Comparison of ENCODE assay signal across 10 cellular contexts in genomic region chr9:132651259-132651658, GRCh38. TPM values are rescaled to one million over a fixed set of nuclear protein-coding genes. Genes with fewer than 3 reads are reported as not detected.
DNase-seq lines count a peak whose midpoint lies in the region; FAIRE-seq and TF ChIP-seq lines count a peak whose summit lies in the region.
"Had no signal": no experiment of that assay in that cellular context is flagged by ENCODE, and none has a peak within 500 bp of the region (broad histone marks: within the 10 kb centered on the region; RNA-seq: fewer than 3 reads in every experiment).

No MANE protein-coding gene starts in this region.

- H3K9me3 ChIP-seq in colonic mucosa (no peaks in the 10 kb centered on the region), kidney (ENCODE audit: control insufficient read depth in 1 of 2, low read length in 2 of 2) (no peaks in the 10 kb centered on the region)

- H3K36me3 ChIP-seq in colonic mucosa (no peaks in the 10 kb centered on the region), kidney (ENCODE audit: control insufficient read depth in 1 of 2, insufficient read depth in 2 of 2, low read length in 2 of 2) (peaks cover 23 to 52% of the 10 kb centered on the region in 2 donors)

- H3K27ac ChIP-seq in colonic mucosa: no peak overlapping the region
- H3K27ac ChIP-seq in kidney (ENCODE audit: low read depth in 2 of 2, low read length in 2 of 2): no peak overlapping the region

- no peaks in the 10 kb centered on the region for H3K27me3 ChIP-seq in colonic mucosa

- no peak for FAIRE-seq in kidney (lab: Jason Lieb, UNC)
- FAIRE-seq: islet of Langerhans had no signal

- no peak overlapping the region for H3K9ac ChIP-seq in colonic mucosa (ENCODE audit: low read depth in 2 of 2, low read length in 2 of 2)
- no peak overlapping the region for H3K9ac ChIP-seq in kidney (ENCODE audit: low read length in 2 of 2)

- intact Hi-C loops in colonic mucosa (cut with DNase I): loop anchor here (10.0 kb wide), 1 partner anchor 236 kb away; the partner anchor contains the start of gene CFAP77
- intact Hi-C loops in kidney (cut with DNase I): no loop called here

- no peaks in the 10 kb centered on the region for H3K4me1 ChIP-seq in colonic mucosa
- no peaks in the 10 kb centered on the region for H3K4me1 ChIP-seq in kidney (ENCODE audit: control insufficient read depth in 1 of 2, insufficient read depth in 1 of 2, low read depth in 1 of 2, low read length in 2 of 2)

- peak; percentile 46 for TF ChIP-seq CTCF in colonic mucosa (IDR thresholded peaks at IDR 0.05)
- TF ChIP-seq CTCF in retinal pigment epithelial cell (conservative IDR thresholded peaks at IDR 0.05; ENCODE audit: low read depth, low read length): peak; percentile 55
- TF ChIP-seq CTCF in kidney (IDR thresholded peaks at IDR 0.05; ENCODE audit: borderline replicate concordance, extremely low read depth, insufficient read depth): no peak

- H3K4me3 ChIP-seq in colonic mucosa (no peak overlapping the region), retinal pigment epithelial cell (ENCODE audit: low read length) (no peak overlapping the region), kidney (ENCODE audit: low read length in 2 of 2) (no peak overlapping the region)

- DNase-seq in NCI-H510A treated with DMSO at 0.1 percent for 48 hours (lab: John Stamatoyannopoulos, UW): peak; percentile 2
- no peak for DNase-seq in NCI-H510A (lab: John Stamatoyannopoulos, UW)
- peak; percentile 3 for DNase-seq in NCI-H1105 (lab: John Stamatoyannopoulos, UW)
- peak; percentile 70 for DNase-seq in colonic mucosa
- DNase-seq in retinal pigment epithelial cell (ENCODE audit: low read depth): no peak
- no peak for DNase-seq in kidney
- no peak for DNase-seq in GM19238 (ENCODE audit: insufficient read length, low spot score)
- no peak for DNase-seq in cortex of kidney (lab: John Stamatoyannopoulos, UW)
- DNase-seq: activated T-cell treated with anti-CD3 and anti-CD28 coated beads, Interleukin-2, amount 50 U/mL, for 1 hour had no signal

RNA-seq across cellular contexts. Expression of gene DDX31, which starts 18.5 kb away (rescaled TPM):
- total RNA-seq in colonic mucosa (10 to 100 TPM in 1 of 2 donors, 1 to 10 TPM in 1; 6.8 to 11.6 TPM), kidney (27.6 TPM)
- polyA plus RNA-seq in kidney (ENCODE audit: insufficient read depth, low read depth, low replicate concordance): 6.4 TPM

RNA-seq across cellular contexts. Expression of gene GTF3C4, which starts 19.0 kb away (rescaled TPM):
- total RNA-seq in colonic mucosa (10 to 100 TPM; 12.4 to 13.1 TPM), kidney (21.0 TPM)
- polyA plus RNA-seq in kidney (ENCODE audit: insufficient read depth, low read depth, low replicate concordance): 3.7 TPM

Comparison
In these comparisons a context has a peak if more than half of its experiments do, and no peak if none do; other contexts are left out.
1. DNase-seq: peak in NCI-H510A treated with DMSO at 0.1 percent for 48 hours (single experiment), NCI-H1105 (single experiment) and colonic mucosa (single experiment); none in NCI-H510A (single experiment), retinal pigment epithelial cell (single experiment), kidney (single experiment), GM19238 (single experiment) and cortex of kidney (single experiment).